8 cellular contexts compared by ENCODE assay signal in genomic region chr1:45499415-45499769, GRCh38. TPM values are rescaled to one million over a fixed set of nuclear protein-coding genes. Genes with fewer than 3 reads are reported as not detected.
A peak's percentile ranks its signal among the peaks of the same experiment; 100 is the strongest.
DNase-seq lines count a peak whose midpoint lies in the region; TF ChIP-seq lines count a peak whose summit lies in the region.

No MANE protein-coding gene starts in this region.

- intact Hi-C loops in mammary epithelial cell (cut with micrococcal nuclease) = loop anchor here (10.0 kb wide), 2 partner anchors 665 to 705 kb away; no protein-coding TSS in a partner anchor

- H3K9me3 Mint-ChIP-seq in mesothelial cell of epicardium = no peaks in the 10 kb centered on the region

- H3K4me1 Mint-ChIP-seq in mesothelial cell of epicardium = peaks cover 24% of the 10 kb centered on the region

- BruUV-seq in mammary epithelial cell (replicated peaks; lab: Mats Ljungman, UMichigan) = no TSS peak

- H3K27me3 ChIP-seq in HUES48 (ENCODE audit: control insufficient read depth, insufficient read depth, low read length) (no peaks in the 10 kb centered on the region), mammary epithelial cell (ENCODE audit: insufficient read depth, low read length) (no peaks in the 10 kb centered on the region)

- dilution Hi-C loops in mammary epithelial cell (cut with HindIII; ENCODE audit: low sequenced_read_pairs) = no loop called here

- TF ChIP-seq CTCF in GM13976 (IDR thresholded peaks at IDR 0.05; ENCODE audit: borderline replicate concordance, control extremely low read depth, extremely low read depth, insufficient read depth, missing control alignments) = no peak
- no peak for TF ChIP-seq CTCF in mammary epithelial cell (conservative IDR thresholded peaks at IDR 0.05 in 1 of 2, IDR thresholded peaks at IDR 0.05 in 1 of 2; ENCODE audit: extremely low read depth in 1 of 2, insufficient read depth in 1 of 2, low read depth in 1 of 2, low read length in 2 of 2)
- no peak for TF ChIP-seq CTCF in mesothelial cell of epicardium (IDR thresholded peaks at IDR 0.05; ENCODE audit: unreplicated experiment)

- DNase-seq in GM13976 (ENCODE audit: low spot score) = peak; percentile 37
- DNase-seq in mammary epithelial cell = peak; percentile 27
- DNase-seq in mesothelial cell of epicardium (ENCODE audit: low spot score in 2 of 2, unreplicated experiment in 2 of 2) = no peak
- no peak for DNase-seq in activated CD4-positive, CD25-positive, alpha-beta regulatory T cell treated with anti-CD3 and anti-CD28 coated beads, Interleukin-2, amount 50 U/mL, for 72 hours
- no peak for DNase-seq in glomerular visceral epithelial cell (ENCODE audit: extremely low spot score)
- no peak for DNase-seq in HT-29 (ENCODE audit: low spot score)
- DNase-seq in dedifferentiated amniotic fluid mesenchymal stem cell (ENCODE audit: extremely low spot score) = no peak

- H3K27me3 Mint-ChIP-seq in mesothelial cell of epicardium (ENCODE audit: low read depth) = no peaks in the 10 kb centered on the region

- CTCF ChIA-PET in mammary epithelial cell (lab: Charles Lee; ENCODE audit: low non-redundant PET) = interaction anchor here (0.7 kb wide), 1 partner anchor 385 kb away, joined by 3 read pairs; no protein-coding TSS in a partner anchor

- no peaks in the 10 kb centered on the region for H4K20me1 ChIP-seq in mammary epithelial cell (ENCODE audit: insufficient read depth, low read length)

- in situ Hi-C loops in GM13976 (cut with MboI; ENCODE audit: low sequenced_read_pairs, unreplicated experiment) (loop anchor here (10.0 kb wide), 1 partner anchor 485 kb away; the partner anchor contains the start of genes HECTD3 and UROD), mammary epithelial cell (cut with MboI; ENCODE audit: low sequenced_read_pairs in 2 of 2) (loop anchor here (10.0 to 25.0 kb wide), 2 partner anchors 485 to 712 kb away; partner anchors contain the start of genes HECTD3 (in 2 of the 2), UROD (in 2 of the 2), BEST4 (in 1 of the 2) and RPS8 (in 1 of the 2))

- H3K27ac Mint-ChIP-seq in mesothelial cell of epicardium = peak overlapping the region; percentile 61

- peak overlapping the region; percentile 99 for H2AFZ ChIP-seq in mammary epithelial cell (ENCODE audit: low read depth, low read length)

- H3K36me3 ChIP-seq in HUES48 (ENCODE audit: control insufficient read depth, insufficient read depth, low read length) = no peaks in the 10 kb centered on the region
- no peaks in the 10 kb centered on the region for H3K36me3 ChIP-seq in mammary epithelial cell (ENCODE audit: insufficient read depth, low read length)

- H3K4me3 ChIP-seq in HUES48 (ENCODE audit: low read depth, low read length) = peak overlapping the region; percentile 74
- peak overlapping the region; percentile 54 to 87 (median 55) for H3K4me3 ChIP-seq in mammary epithelial cell (replicated peaks in 1 of 3; ENCODE audit: insufficient read depth in 1 of 3, low read depth in 2 of 3, low read length in 3 of 3)

- H3K4me1 ChIP-seq in HUES48 (ENCODE audit: control insufficient read depth, insufficient read depth, low read length) = peaks cover 12% of the 10 kb centered on the region
- H3K4me1 ChIP-seq in mammary epithelial cell (ENCODE audit: insufficient read depth, low read length) = peaks cover 18% of the 10 kb centered on the region

- H3K36me3 Mint-ChIP-seq in mesothelial cell of epicardium = no peaks in the 10 kb centered on the region

- H3K4me3 Mint-ChIP-seq in mesothelial cell of epicardium = peak overlapping the region; percentile 86

- H3K27ac ChIP-seq in HUES48 (ENCODE audit: low read depth, low read length) = peak overlapping the region; percentile 36
- peak overlapping the region; percentile 42 for H3K27ac ChIP-seq in mammary epithelial cell (ENCODE audit: insufficient read depth, low read depth, low read length)

- H3K4me2 ChIP-seq in mammary epithelial cell (ENCODE audit: insufficient read depth, low read depth, low read length) = peak overlapping the region; percentile 87

- H3K9ac ChIP-seq in HUES48 (ENCODE audit: low read depth, low read length) (no peak overlapping the region; the same call in 1 of the 2 replicates), mammary epithelial cell (ENCODE audit: insufficient read depth, low read length) (peak overlapping the region; percentile 80)

- peaks cover 10% of the 10 kb centered on the region for H3K79me2 ChIP-seq in mammary epithelial cell (ENCODE audit: insufficient read depth, low read length)

- 9% methylated on average over 7 of the region's 7 CpGs for WGBS in mammary epithelial cell (ENCODE audit: low coverage, missing lambda C conversion rate)

- H3K9me3 ChIP-seq in HUES48 (ENCODE audit: control insufficient read depth, insufficient read depth, low read length) (no peaks in the 10 kb centered on the region), mammary epithelial cell (replicated peaks; ENCODE audit: insufficient read depth, low read length) (no peaks in the 10 kb centered on the region)

RNA-seq across cellular contexts. Expression of gene CCDC163, which starts 0.5 kb away (rescaled TPM):
- total RNA-seq in mammary epithelial cell = 1 to 10 TPM; 1.0 to 5.1 TPM
- 3.1 TPM for polyA plus RNA-seq in mammary epithelial cell
- 10.5 TPM for polyA minus RNA-seq in mammary epithelial cell
- total RNA-seq in mesothelial cell of epicardium = 1.1 to 1.7 TPM (median 1.5 TPM) in 3 replicates
- total RNA-seq in HT-29 (2014; rRNA removed; shearing (Covaris generic)) = 0.71 and 1.5 TPM in 2 replicates

RNA-seq across cellular contexts. Expression of gene MMACHC, which starts 0.7 kb away (rescaled TPM):
- total RNA-seq in mammary epithelial cell (10 to 100 TPM in 1 of 2 donors, 1 to 10 TPM in 1; 4.3 to 10.4 TPM), mesothelial cell of epicardium (8.8 to 9.9 TPM (median 9.8 TPM) in 3 replicates)
- 9.4 TPM for polyA plus RNA-seq in mammary epithelial cell
- polyA minus RNA-seq in mammary epithelial cell = 14.1 TPM
- 6.8 and 6.9 TPM in 2 replicates for total RNA-seq in HT-29 (2014; rRNA removed; shearing (Covaris generic))

RNA-seq across cellular contexts. Expression of gene TESK2, which starts 8.4 kb away (rescaled TPM):
- 1 to 10 TPM; 3.8 to 4.5 TPM for total RNA-seq in mammary epithelial cell
- polyA plus RNA-seq in mammary epithelial cell = 2.4 TPM
- 1.9 TPM for polyA minus RNA-seq in mammary epithelial cell
- total RNA-seq in mesothelial cell of epicardium = 4.3 to 4.9 TPM (median 4.3 TPM) in 3 replicates
- 2.0 and 2.9 TPM in 2 replicates for total RNA-seq in HT-29 (2014; rRNA removed; shearing (Covaris generic))

RNA-seq across cellular contexts. Expression of gene PRDX1, which starts 22.3 kb away (rescaled TPM):
- total RNA-seq in mammary epithelial cell (100 to 1,000 TPM; 273 to 406 TPM), mesothelial cell of epicardium (154 to 157 TPM (median 156 TPM) in 3 replicates)
- polyA plus RNA-seq in mammary epithelial cell = 674 TPM
- polyA minus RNA-seq in mammary epithelial cell = 272 TPM
- total RNA-seq in HT-29 (2014; rRNA removed; shearing (Covaris generic)) = 630 and 644 TPM in 2 replicates

RNA-seq across cellular contexts. Expression of gene AKR1A1, which starts 51.2 kb away (rescaled TPM):
- total RNA-seq in mammary epithelial cell = 10 to 100 TPM; 58.7 to 79.7 TPM
- 118 TPM for polyA plus RNA-seq in mammary epithelial cell
- 105 TPM for polyA minus RNA-seq in mammary epithelial cell
- total RNA-seq in mesothelial cell of epicardium = 177 to 188 TPM (median 180 TPM) in 3 replicates
- total RNA-seq in HT-29 (2014; rRNA removed; shearing (Covaris generic)) = 145 and 161 TPM in 2 replicates

Comparison
In these comparisons a context has a peak if more than half of its experiments do, and no peak if none do; other contexts are left out.
1. DNase-seq: peak in GM13976 (single experiment) and mammary epithelial cell (single experiment); none in mesothelial cell of epicardium (0 of 2), activated CD4-positive, CD25-positive, alpha-beta regulatory T cell treated with anti-CD3 and anti-CD28 coated beads, Interleukin-2, amount 50 U/mL, for 72 hours (single experiment), glomerular visceral epithelial cell (single experiment), HT-29 (single experiment) and dedifferentiated amniotic fluid mesenchymal stem cell (single experiment).